In genomic region chrX:118197730-118198129, GRCh38 we compare ENCODE assay signal across 25 cellular contexts.
"Had no signal": no experiment of that assay in that cellular context is flagged by ENCODE, and none has a peak within 500 bp of the region (broad histone marks: within the 10 kb centered on the region; RNA-seq: fewer than 3 reads in every experiment).

No MANE protein-coding gene starts in this region.

- H3K27me3 Mint-ChIP-seq: dendritic cell treated with granulocyte-macrophage colony-stimulating factor and Interleukin-4, amounts not matched to agents 40 ng/mL and 50 ng/mL, for 4 days; naive B cell had no signal

- DNase-seq: colonic mucosa; cortex of kidney; effector CD8-positive, alpha-beta T cell; effector memory CD8-positive, alpha-beta T cell; endodermal cell; erythroblast; esophagus squamous epithelium; foreskin fibroblast; foreskin melanocyte; gastrocnemius medialis; glutamatergic neuron; head of caudate nucleus; heart right ventricle; hippocampal formation; left cardiac atrium; left lung; left ventricle myocardium superior; lower lobe of right lung; mesenchymal stem cell; mucosa of descending colon; naive B cell had no signal

- H3K36me3 ChIP-seq: colonic mucosa, esophagus squamous epithelium, gastrocnemius medialis, heart right ventricle, left lung, lower lobe of right lung had no signal

- H3K9me3 ChIP-seq: colonic mucosa, esophagus squamous epithelium, gastrocnemius medialis, heart right ventricle, left lung, lower lobe of right lung, mucosa of descending colon had no signal

- H3K4me1 ChIP-seq: colonic mucosa, esophagus squamous epithelium, gastrocnemius medialis, heart right ventricle, left lung, lower lobe of right lung had no signal

- H3K27ac ChIP-seq: colonic mucosa, epithelial cell of prostate, esophagus squamous epithelium, gastrocnemius medialis, heart right ventricle, left lung, lower lobe of right lung had no signal

- H3K4me3 ChIP-seq: colonic mucosa, esophagus squamous epithelium, gastrocnemius medialis, heart right ventricle, left lung, lower lobe of right lung, mucosa of descending colon had no signal

- H3K27ac Mint-ChIP-seq: dendritic cell treated with granulocyte-macrophage colony-stimulating factor and Interleukin-4, amounts not matched to agents 40 ng/mL and 50 ng/mL, for 4 days; effector memory CD8-positive, alpha-beta T cell; endodermal cell; mesothelial cell of epicardium; naive B cell had no signal

- H3K9me3 Mint-ChIP-seq: dendritic cell treated with granulocyte-macrophage colony-stimulating factor and Interleukin-4, amounts not matched to agents 40 ng/mL and 50 ng/mL, for 4 days; effector memory CD8-positive, alpha-beta T cell had no signal

- H3K27me3 ChIP-seq: colonic mucosa, esophagus squamous epithelium, gastrocnemius medialis, left lung had no signal

- H3K4me1 Mint-ChIP-seq: endodermal cell, naive B cell had no signal

- H3K4me3 Mint-ChIP-seq: dendritic cell treated with granulocyte-macrophage colony-stimulating factor and Interleukin-4, amounts not matched to agents 40 ng/mL and 50 ng/mL, for 4 days; effector memory CD8-positive, alpha-beta T cell; endodermal cell; mesothelial cell of epicardium; naive B cell had no signal

- H3K36me3 Mint-ChIP-seq: mesothelial cell of epicardium, naive B cell had no signal

- ATAC-seq: effector memory CD8-positive, alpha-beta T cell; esophagus mucosa; gastrocnemius medialis; heart right ventricle; left cardiac atrium; left lung; left ventricle myocardium superior; lower lobe of right lung; mucosa of descending colon had no signal
